1 cellular context compared by ENCODE assay signal in the genomic region with DNA sequence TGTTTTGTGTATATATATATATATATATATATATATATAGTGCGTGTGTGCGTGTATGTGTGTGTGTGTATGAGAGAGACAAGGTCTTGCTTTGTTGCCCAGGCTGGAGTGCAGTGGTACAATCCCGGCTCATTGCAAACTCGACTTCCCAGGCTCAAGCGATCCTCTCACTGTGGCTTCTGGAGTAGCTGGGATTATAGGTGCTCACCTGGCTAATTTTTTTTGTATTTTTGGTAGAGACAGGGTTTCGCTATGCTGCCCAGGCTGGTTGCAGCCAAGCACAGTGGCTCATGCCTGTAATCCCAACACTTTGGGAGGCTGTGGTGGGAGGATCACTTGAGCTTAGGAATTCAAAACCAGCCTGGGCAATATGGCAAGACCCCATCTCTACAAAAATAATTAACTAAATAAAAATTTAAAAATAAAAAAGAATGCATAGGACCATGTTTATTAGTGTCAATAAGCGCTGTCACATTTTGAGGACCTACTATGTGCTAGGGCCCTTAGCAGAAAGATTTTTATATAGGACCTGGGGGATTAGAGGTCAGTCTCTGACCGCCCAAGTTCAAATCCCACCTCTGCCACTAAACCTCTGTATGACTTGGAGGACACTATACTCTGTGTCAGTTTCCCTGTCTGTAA.
A peak's percentile ranks its signal among the peaks of the same experiment; 100 is the strongest.
TF ChIP-seq lines count a peak whose summit lies in the region.

No MANE protein-coding gene starts in this region.

TF ChIP-seq in endothelial cell of umbilical vein, 7 proteins besides CTCF, POLR2A, EP300 and RAD21:
- peak; percentile 15 for TF ChIP-seq POLR2AphosphoS5 (IDR thresholded peaks at IDR 0.05; ENCODE audit: insufficient read depth, low read depth, low read length)
- TF ChIP-seq, protein P1, sequence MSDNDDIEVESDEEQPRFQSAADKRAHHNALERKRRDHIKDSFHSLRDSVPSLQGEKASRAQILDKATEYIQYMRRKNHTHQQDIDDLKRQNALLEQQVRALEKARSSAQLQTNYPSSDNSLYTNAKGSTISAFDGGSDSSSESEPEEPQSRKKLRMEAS (IDR thresholded peaks at IDR 0.05; ENCODE audit: insufficient read depth, insufficient read length), result no peak
